ENCODE assay signal across 8 cellular contexts in the genomic region with DNA sequence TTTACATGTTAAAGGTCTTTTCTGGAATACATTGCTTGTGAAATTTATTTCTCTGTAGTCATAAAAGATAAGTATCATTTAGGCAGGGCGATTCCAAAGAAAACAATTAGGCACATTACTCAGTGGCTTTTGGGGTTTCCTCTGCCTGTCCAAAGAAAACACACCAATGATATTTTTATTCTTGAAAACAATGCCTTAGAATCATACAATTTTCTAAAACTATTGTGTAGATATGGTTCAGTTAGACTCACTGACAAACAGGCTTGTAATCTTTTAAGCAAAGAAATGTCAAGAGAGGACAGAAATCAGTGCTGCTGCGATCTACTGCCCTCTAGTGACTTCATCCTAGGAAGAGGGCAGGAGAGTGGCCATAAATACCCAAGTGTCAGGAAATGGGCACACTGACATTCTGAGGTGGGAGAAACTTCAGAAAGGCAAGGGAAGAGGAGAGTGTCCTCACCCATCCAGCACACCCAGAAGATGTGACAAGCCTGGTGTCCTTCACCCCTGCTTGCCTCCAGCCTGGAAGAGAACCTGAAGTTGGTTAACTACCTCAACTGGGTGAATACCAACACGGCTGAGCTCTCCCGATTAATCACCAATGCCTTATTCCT.
A peak's percentile ranks its signal among the peaks of the same experiment; 100 is the strongest.
DNase-seq lines count a peak whose midpoint lies in the region; ATAC-seq and TF ChIP-seq lines count a peak whose summit lies in the region.

No MANE protein-coding gene starts in this region.

- H3K9me3 Mint-ChIP-seq in activated CD4-positive, alpha-beta T cell treated with anti-CD3 and anti-CD28 coated beads, Interleukin-2, amount 10 ng/mL, durations not matched to agents 7 days and 5 days = no peaks in the 10 kb centered on the region
- H3K9me3 Mint-ChIP-seq in osteocyte (ENCODE audit: unreplicated experiment) = no peaks in the 10 kb centered on the region

- H3K4me3 ChIP-seq in MM.1S (ENCODE audit: low read length) (no peak overlapping the region), fibroblast of the aortic adventitia (ENCODE audit: low read depth, low read length) (no peak overlapping the region)

- H3K9ac ChIP-seq in MM.1S (ENCODE audit: low read length) = no peak overlapping the region

- TF ChIP-seq CTCF in MM.1S (IDR thresholded peaks at IDR 0.05; ENCODE audit: low read length) (peak; percentile 69), fibroblast of the aortic adventitia (IDR thresholded peaks at IDR 0.05; ENCODE audit: insufficient read depth, low read length) (peak; percentile 72), osteocyte (IDR thresholded peaks at IDR 0.05) (peak; percentile 77), GM13976 (IDR thresholded peaks at IDR 0.05; ENCODE audit: borderline replicate concordance, control extremely low read depth, extremely low read depth, insufficient read depth, missing control alignments) (no peak)

- no peaks in the 10 kb centered on the region for H3K4me1 ChIP-seq in MM.1S (ENCODE audit: low read length)

- no peaks in the 10 kb centered on the region for H3K79me2 ChIP-seq in MM.1S (ENCODE audit: low read length)

- peaks cover 42% of the 10 kb centered on the region for H3K4me1 Mint-ChIP-seq in activated CD4-positive, alpha-beta T cell treated with anti-CD3 and anti-CD28 coated beads, Interleukin-2, amount 10 ng/mL, durations not matched to agents 7 days and 5 days
- H3K4me1 Mint-ChIP-seq in osteocyte (ENCODE audit: unreplicated experiment) = peaks cover 9% of the 10 kb centered on the region

- no peak overlapping the region for H3K27ac ChIP-seq in MM.1S (ENCODE audit: low read length)

- in situ Hi-C loops in GM13976 (cut with MboI; ENCODE audit: low sequenced_read_pairs, unreplicated experiment) = no loop called here

- H3K9me3 ChIP-seq in MM.1S (replicated peaks; ENCODE audit: insufficient read depth, low read length) = no peaks in the 10 kb centered on the region

- H3K27me3 ChIP-seq in MM.1S (replicated peaks; ENCODE audit: insufficient read depth, low read length) = no peaks in the 10 kb centered on the region

- H3K9me2 ChIP-seq in MM.1S (replicated peaks; ENCODE audit: insufficient read depth, low read length) = no peaks in the 10 kb centered on the region

- H3F3A ChIP-seq in MM.1S (ENCODE audit: insufficient read depth, low read length) = no peaks in the 10 kb centered on the region

- H3K4me2 ChIP-seq in MM.1S (ENCODE audit: low read depth, low read length) = no peak overlapping the region

- H3K4me3 Mint-ChIP-seq in activated CD4-positive, alpha-beta T cell treated with anti-CD3 and anti-CD28 coated beads, Interleukin-2, amount 10 ng/mL, durations not matched to agents 7 days and 5 days = no peak overlapping the region
- no peak overlapping the region for H3K4me3 Mint-ChIP-seq in osteocyte (ENCODE audit: unreplicated experiment)

- H4K20me1 ChIP-seq in MM.1S (ENCODE audit: insufficient read depth, low read length) = no peaks in the 10 kb centered on the region

- CTCF ChIA-PET in activated CD4-positive, alpha-beta T cell treated with anti-CD3 and anti-CD28 coated beads, Interleukin-2, amount 10 ng/mL, durations not matched to agents 7 days and 5 days (lab: Charles Lee) = interaction anchor here (0.6 to 1.6 kb wide), 4 partner anchors 15 to 243 kb away, joined by 3 read pairs; no protein-coding TSS in a partner anchor

- no peak for ATAC-seq in GM19455 (IDR thresholded peaks at IDR 0.05; ENCODE audit: unreplicated experiment)

- no peaks in the 10 kb centered on the region for H3K27me3 Mint-ChIP-seq in activated CD4-positive, alpha-beta T cell treated with anti-CD3 and anti-CD28 coated beads, Interleukin-2, amount 10 ng/mL, durations not matched to agents 7 days and 5 days
- no peaks in the 10 kb centered on the region for H3K27me3 Mint-ChIP-seq in osteocyte (ENCODE audit: unreplicated experiment)

- H3K36me3 Mint-ChIP-seq in activated CD4-positive, alpha-beta T cell treated with anti-CD3 and anti-CD28 coated beads, Interleukin-2, amount 10 ng/mL, durations not matched to agents 7 days and 5 days (ENCODE audit: low read depth) = peaks cover 65% of the 10 kb centered on the region
- peaks cover 60% of the 10 kb centered on the region for H3K36me3 Mint-ChIP-seq in osteocyte (ENCODE audit: unreplicated experiment)

- peak overlapping the region; percentile 93 for H3K27ac Mint-ChIP-seq in activated CD4-positive, alpha-beta T cell treated with anti-CD3 and anti-CD28 coated beads, Interleukin-2, amount 10 ng/mL, durations not matched to agents 7 days and 5 days
- H3K27ac Mint-ChIP-seq in osteocyte (ENCODE audit: unreplicated experiment) = peak overlapping the region; percentile 11

- H3K36me3 ChIP-seq in MM.1S (replicated peaks; ENCODE audit: insufficient read depth, low read length) = peaks cover 37% of the 10 kb centered on the region

- DNase-seq in activated naive CD4-positive, alpha-beta T cell treated with Interleukin-2 at 50 U/mL for 16 hours = peak; percentile 19
- DNase-seq in activated naive CD4-positive, alpha-beta T cell (lab: John Stamatoyannopoulos, UW) = no peak
- DNase-seq in MM.1S (peak; percentile 26), fibroblast of the aortic adventitia (ENCODE audit: low read depth) (peak; percentile 95), osteocyte (ENCODE audit: extremely low spot score, unreplicated experiment) (no peak), GM13976 (ENCODE audit: low spot score) (no peak)
- DNase-seq in activated CD4-positive, alpha-beta T cell treated with anti-CD3 and anti-CD28 coated beads, Interleukin-2, amount 10 ng/mL, durations not matched to agents 7 days and 5 days = peak; percentile 48

- POLR2A ChIA-PET in activated CD4-positive, alpha-beta T cell treated with anti-CD3 and anti-CD28 coated beads, Interleukin-2, amount 10 ng/mL, durations not matched to agents 7 days and 5 days (lab: Charles Lee) = no interaction called here

- no peak overlapping the region for H2AFZ ChIP-seq in MM.1S (ENCODE audit: low read length)

Comparison
In these comparisons a context has a peak if more than half of its experiments do, and no peak if none do; other contexts are left out.
1. DNase-seq: peak in activated naive CD4-positive, alpha-beta T cell treated with Interleukin-2 at 50 U/mL for 16 hours (single experiment), MM.1S (single experiment), activated CD4-positive, alpha-beta T cell treated with anti-CD3 and anti-CD28 coated beads, Interleukin-2, amount 10 ng/mL, durations not matched to agents 7 days and 5 days (single experiment) and fibroblast of the aortic adventitia (single experiment); none in activated naive CD4-positive, alpha-beta T cell (0 of 4), osteocyte (single experiment) and GM13976 (single experiment).